In genomic region chr2:216220976-216221375, GRCh38 we compare ENCODE assay signal across 18 cellular contexts.
A peak's percentile ranks its signal among the peaks of the same experiment; 100 is the strongest.
DNase-seq lines count a peak whose midpoint lies in the region; ATAC-seq and TF ChIP-seq lines count a peak whose summit lies in the region.
"Had no signal": no experiment of that assay in that cellular context is flagged by ENCODE, and none has a peak within 500 bp of the region (broad histone marks: within the 10 kb centered on the region; RNA-seq: fewer than 3 reads in every experiment).

No MANE protein-coding gene starts in this region.

- TF ChIP-seq CTCF in RWPE2 (IDR thresholded peaks at IDR 0.05; ENCODE audit: poor library complexity, severe bottlenecking), result no peak
- TF ChIP-seq CTCF in endothelial cell (IDR thresholded peaks at IDR 0.05; ENCODE audit: unreplicated experiment), result no peak

- no peak overlapping the region for H3K4me3 Mint-ChIP-seq in activated T-cell treated with anti-CD3 and anti-CD28 coated beads, Interleukin-2, amount 50 U/mL, for 24 hours
- no peak overlapping the region for H3K4me3 Mint-ChIP-seq in IgD-negative memory B cell
- H3K4me3 Mint-ChIP-seq in endothelial cell (ENCODE audit: unreplicated experiment), result no peak overlapping the region
- H3K4me3 Mint-ChIP-seq: CD14-positive monocyte had no signal

- H3K4me1 Mint-ChIP-seq in activated T-cell treated with anti-CD3 and anti-CD28 coated beads, Interleukin-2, amount 50 U/mL, for 24 hours (ENCODE audit: low read depth), result peaks cover 56% of the 10 kb centered on the region
- peaks cover 6 to 18% (median 15%) of the 10 kb centered on the region in 3 donors for H3K4me1 Mint-ChIP-seq in IgD-negative memory B cell
- H3K4me1 Mint-ChIP-seq in endothelial cell (ENCODE audit: unreplicated experiment), result peaks cover 38% of the 10 kb centered on the region

- DNase-seq in activated T-cell treated with anti-CD3 and anti-CD28 coated beads, Interleukin-2, amount 50 U/mL, for 24 hours, result no peak
- DNase-seq in activated T-cell treated with anti-CD3 and anti-CD28 coated beads, Interleukin-2, amount 50 U/mL, for 48 hours, result no peak
- no peak for DNase-seq in RWPE2 (ENCODE audit: low spot score)
- no peak for DNase-seq in endothelial cell (ENCODE audit: low spot score)
- no peak for DNase-seq in A172 (ENCODE audit: low spot score)
- DNase-seq in NCI-H2029 (lab: John Stamatoyannopoulos, UW), result no peak
- DNase-seq: ACHN; DMS79; NCI-H1048; NCI-H1436 treated with DMSO at 0.1 percent for 48 hours; NCI-H2029 treated with DMSO at 0.1 percent for 48 hours; NCI-H2171; NCI-H446 treated with DMSO at 0.1 percent for 48 hours; NK-92 treated with Interleukin-12 subunit alpha and Interleukin-12 subunit beta, amount 100 ng/mL, for 24 hours; Right ventricle myocardium superior had no signal

- no peaks in the 10 kb centered on the region for H3K27me3 Mint-ChIP-seq in activated T-cell treated with anti-CD3 and anti-CD28 coated beads, Interleukin-2, amount 50 U/mL, for 24 hours
- no peaks in the 10 kb centered on the region for H3K27me3 Mint-ChIP-seq in IgD-negative memory B cell
- H3K27me3 Mint-ChIP-seq in endothelial cell (ENCODE audit: unreplicated experiment), result peaks cover 10% of the 10 kb centered on the region

- peak overlapping the region; percentile 22 for H3K27ac Mint-ChIP-seq in activated T-cell treated with anti-CD3 and anti-CD28 coated beads, Interleukin-2, amount 50 U/mL, for 24 hours
- H3K27ac Mint-ChIP-seq in IgD-negative memory B cell (peak overlapping the region in 2 of 3 donors; percentile 40 to 65), endothelial cell (ENCODE audit: unreplicated experiment) (peak overlapping the region; percentile 45)

- peak overlapping the region; percentile 48 for H3K27ac ChIP-seq in RWPE2 (ENCODE audit: poor library complexity, severe bottlenecking)
- H3K27ac ChIP-seq: SK-N-MC had no signal

- no peaks in the 10 kb centered on the region for H3K9me3 Mint-ChIP-seq in activated T-cell treated with anti-CD3 and anti-CD28 coated beads, Interleukin-2, amount 50 U/mL, for 24 hours
- H3K9me3 Mint-ChIP-seq in IgD-negative memory B cell (no peaks in the 10 kb centered on the region), endothelial cell (ENCODE audit: unreplicated experiment) (no peaks in the 10 kb centered on the region)

- H3K27me3 ChIP-seq in RWPE2 (ENCODE audit: insufficient read depth, poor library complexity, severe bottlenecking), result no peaks in the 10 kb centered on the region

- peaks cover 32% of the 10 kb centered on the region for H3K4me1 ChIP-seq in RWPE2 (ENCODE audit: insufficient read depth, poor library complexity, severe bottlenecking)

- no peaks in the 10 kb centered on the region for H3K9me3 ChIP-seq in RWPE2 (ENCODE audit: severe bottlenecking)

- H3K36me3 Mint-ChIP-seq in activated T-cell treated with anti-CD3 and anti-CD28 coated beads, Interleukin-2, amount 50 U/mL, for 24 hours (ENCODE audit: low read depth), result peaks cover 45% of the 10 kb centered on the region
- H3K36me3 Mint-ChIP-seq in IgD-negative memory B cell (no peaks in the 10 kb centered on the region), endothelial cell (ENCODE audit: low read depth, unreplicated experiment) (peaks cover 9% of the 10 kb centered on the region)

- H3K36me3 ChIP-seq in RWPE2 (ENCODE audit: low read depth), result no peaks in the 10 kb centered on the region

- H3K4me3 ChIP-seq in RWPE2 (ENCODE audit: severe bottlenecking), result no peak overlapping the region
- H3K4me3 ChIP-seq: SK-N-MC had no signal

- no peak for ATAC-seq in RWPE2 (ENCODE audit: low read depth)
